ENCODE assay signal across 15 cellular contexts in genomic region chr5:111606194-111606593, GRCh38.
DNase-seq lines count a peak whose midpoint lies in the region; ATAC-seq, FAIRE-seq and TF ChIP-seq lines count a peak whose summit lies in the region.
"Had no signal": no experiment of that assay in that cellular context is flagged by ENCODE, and none has a peak within 500 bp of the region (broad histone marks: within the 10 kb centered on the region; RNA-seq: fewer than 3 reads in every experiment).

No MANE protein-coding gene starts in this region.

- no peak overlapping the region for H2AFZ ChIP-seq in IMR-90 (replicated peaks; ENCODE audit: low read length, poor library complexity)
- no peak overlapping the region for H2AFZ ChIP-seq in K562 (ENCODE audit: low read depth, low read length)

- H3K36me3 ChIP-seq in IMR-90 (ENCODE audit: control insufficient read depth, insufficient read depth, low read length) (no peaks in the 10 kb centered on the region), K562 (ENCODE audit: control insufficient read depth, insufficient read depth, low read length) (no peaks in the 10 kb centered on the region), esophagus squamous epithelium (no peaks in the 10 kb centered on the region)
- H3K36me3 ChIP-seq: BLaER1, HAP-1 had no signal

- H2AK9ac ChIP-seq in IMR-90 (replicated peaks; ENCODE audit: low read depth, low read length, poor library complexity), result no peak overlapping the region

- intact Hi-C loops in IMR-90 (cut with micrococcal nuclease), result no loop called here
- intact Hi-C loops in K562 (cut with micrococcal nuclease), result no loop called here
- intact Hi-C loops in esophagus squamous epithelium (cut with DNase I), result no loop called here

- H3K4me1 ChIP-seq in IMR-90 (ENCODE audit: control insufficient read depth, insufficient read depth, low read length), result peaks cover 2% of the 10 kb centered on the region; the same call in 1 of the 2 replicates
- H3K4me1 ChIP-seq in K562 (replicated peaks in 1 of 2; ENCODE audit: control insufficient read depth in 2 of 2, insufficient read depth in 2 of 2, low read length in 2 of 2), result no peaks in the 10 kb centered on the region
- no peaks in the 10 kb centered on the region for H3K4me1 ChIP-seq in esophagus squamous epithelium
- H3K4me1 ChIP-seq: BLaER1, HAP-1 had no signal

- no peak for FAIRE-seq in K562 (lab: Jason Lieb, UNC)
- no peak for FAIRE-seq in GM12891 (lab: Jason Lieb, UNC)

- no peak overlapping the region for H2BK120ac ChIP-seq in IMR-90 (ENCODE audit: low read depth, low read length)

- no peak for ATAC-seq in IMR-90 (ENCODE audit: low read depth)
- ATAC-seq in K562, result no peak

- TF ChIP-seq EP300 in K562 (IDR thresholded peaks at IDR 0.05; ENCODE audit: low read length), result no peak

- TF ChIP-seq RAD21 in IMR-90 (IDR thresholded peaks at IDR 0.05; ENCODE audit: low read length), result no peak
- no peak for TF ChIP-seq RAD21 in K562 (CRISPR knock-in tag; conservative IDR thresholded peaks at IDR 0.05 in 1 of 2, IDR thresholded peaks at IDR 0.05 in 1 of 2)

- TF ChIP-seq CTCF in IMR-90 (conservative IDR thresholded peaks at IDR 0.05; ENCODE audit: low read depth, low read length) (no peak), K562 (IDR thresholded peaks at IDR 0.05 in 2 of 3, conservative IDR thresholded peaks at IDR 0.05 in 1 of 3; ENCODE audit: insufficient read depth in 2 of 3, low read depth in 1 of 3, low read length in 3 of 3) (no peak), fibroblast of villous mesenchyme (IDR thresholded peaks at IDR 0.05; ENCODE audit: insufficient read depth, low read depth, low read length) (no peak), esophagus squamous epithelium (IDR thresholded peaks at IDR 0.05) (no peak)

- no peak overlapping the region for H4K8ac ChIP-seq in IMR-90 (ENCODE audit: low read depth in 2 of 2, low read length in 2 of 2)

- no CpG with 5 or more reads among the region's 2 CpGs for WGBS in IMR-90 (ENCODE audit: extremely low coverage in 2 of 2, insufficient read length in 1 of 2), 2 experiments
- WGBS in K562 (ENCODE audit: insufficient coverage, low coverage, missing lambda C conversion rate), result 18% methylated on average over 2 of the region's 2 CpGs
- WGBS in esophagus squamous epithelium, 2 donors, result 56 to 57% methylated on average over 2 of the region's 2 CpGs

- in situ Hi-C loops in IMR-90 (cut with MboI; ENCODE audit: low sequenced_read_pairs) (no loop called here), K562 (cut with MboI) (no loop called here)

- H3K9ac ChIP-seq in IMR-90 (ENCODE audit: low read depth, low read length) (no peak overlapping the region), K562 (ENCODE audit: insufficient read depth in 1 of 2, low read depth in 2 of 2, low read length in 2 of 2) (no peak overlapping the region)
- H3K9ac ChIP-seq: BLaER1 had no signal

- dilution Hi-C loops in IMR-90 (cut with HindIII; ENCODE audit: low sequenced_read_pairs, unreplicated experiment), result no loop called here

- no peak overlapping the region for H2BK20ac ChIP-seq in IMR-90 (ENCODE audit: low read depth, low read length)

- no peaks in the 10 kb centered on the region for H3K79me1 ChIP-seq in IMR-90 (ENCODE audit: low read depth in 1 of 2, low read length in 2 of 2)

- H3K27ac ChIP-seq in IMR-90 (ENCODE audit: insufficient read depth, low read length), result no peak overlapping the region
- no peak overlapping the region for H3K27ac ChIP-seq in K562 (ENCODE audit: extremely low read depth, low read depth, low read length)
- no peak overlapping the region for H3K27ac ChIP-seq in esophagus squamous epithelium
- H3K27ac ChIP-seq: BLaER1, HL-60 had no signal

- CTCF ChIA-PET in IMR-90 (lab: Yijun Ruan, JAX), result no interaction called here
- CTCF ChIA-PET in K562 (lab: Yijun Ruan, JAX; ENCODE audit: low intra/inter-chr PET ratio), result no interaction called here

- H4K5ac ChIP-seq in IMR-90 (ENCODE audit: low read depth, low read length), result no peak overlapping the region

- TF ChIP-seq POLR2A in IMR-90 (IDR thresholded peaks at IDR 0.05; ENCODE audit: low read depth, low read length), result no peak
- no peak for TF ChIP-seq POLR2A in K562 (conservative IDR thresholded peaks at IDR 0.05)
- no peak for TF ChIP-seq POLR2A in GM12891 (IDR thresholded peaks at IDR 0.05; ENCODE audit: low read depth, low read length)
- no peak for TF ChIP-seq POLR2A in esophagus squamous epithelium (IDR thresholded peaks at IDR 0.05)

- no TSS peak for BruUV-seq in IMR-90 (replicated peaks; lab: Mats Ljungman, UMichigan)
- BruUV-seq in K562 (replicated peaks; lab: Mats Ljungman, UMichigan), result no TSS peak

- H3K4me2 ChIP-seq in IMR-90 (ENCODE audit: low read depth, low read length), result no peak overlapping the region
- no peak overlapping the region for H3K4me2 ChIP-seq in K562 (ENCODE audit: insufficient read depth, low read length)
- H3K4me2 ChIP-seq: BLaER1 had no signal

- no peak overlapping the region for H3K23ac ChIP-seq in IMR-90 (ENCODE audit: low read depth, low read length)

- H3K18ac ChIP-seq in IMR-90 (ENCODE audit: low read depth, low read length), result no peak overlapping the region

- POLR2A ChIA-PET in IMR-90 (lab: Charles Lee; ENCODE audit: unreplicated experiment) (no interaction called here), K562 (lab: Yijun Ruan, JAX) (no interaction called here)

- no peak overlapping the region for H3K14ac ChIP-seq in IMR-90 (replicated peaks; ENCODE audit: low read depth, low read length)

- DNase-seq in IMR-90 (no peak), K562 (ENCODE audit: extremely low read depth in 1 of 4, low spot score in 3 of 4) (no peak), fibroblast of villous mesenchyme (ENCODE audit: low read depth) (peak; percentile 36), renal cortical epithelial cell (ENCODE audit: low read depth) (peak; percentile 74), GM12891 (ENCODE audit: insufficient read length, low spot score) (no peak), esophagus squamous epithelium (lab: John Stamatoyannopoulos, UW) (no peak), NCI-H2171 treated with DMSO at 0.1 percent for 48 hours (lab: John Stamatoyannopoulos, UW) (no peak)
- DNase-seq: 8988T; CD4-positive, alpha-beta memory T cell; DMS153; DMS79; GDM1 had no signal

- H3K9me3 ChIP-seq in IMR-90 (ENCODE audit: control insufficient read depth, insufficient read depth, low read length) (no peaks in the 10 kb centered on the region), K562 (replicated peaks; ENCODE audit: control insufficient read depth, insufficient read depth, low read depth, low read length) (no peaks in the 10 kb centered on the region), esophagus squamous epithelium (no peaks in the 10 kb centered on the region)
- H3K9me3 ChIP-seq: HAP-1 had no signal

- no peak overlapping the region for H3K4ac ChIP-seq in IMR-90 (ENCODE audit: low read depth, low read length)

- H2BK5ac ChIP-seq in IMR-90 (ENCODE audit: low read depth, low read length, poor library complexity, severe bottlenecking), result no peak overlapping the region

- H3K4me3 ChIP-seq in IMR-90 (ENCODE audit: insufficient read depth, low read depth, low read length) (no peak overlapping the region), K562 (no peak overlapping the region), fibroblast of villous mesenchyme (ENCODE audit: low read depth, low read length) (no peak overlapping the region), esophagus squamous epithelium (no peak overlapping the region)
- H3K4me3 ChIP-seq: BLaER1, HAP-1 had no signal

- H3K56ac ChIP-seq in IMR-90 (ENCODE audit: extremely low read depth, insufficient read depth, low read length), result no peak overlapping the region

- no peak overlapping the region for H4K91ac ChIP-seq in IMR-90 (ENCODE audit: insufficient read depth, low read depth, low read length)

- H3K9me1 ChIP-seq in IMR-90 (ENCODE audit: insufficient read depth, low read length), result no peaks in the 10 kb centered on the region
- no peaks in the 10 kb centered on the region for H3K9me1 ChIP-seq in K562 (ENCODE audit: control insufficient read depth, insufficient read depth, low read length)

- H3K27me3 ChIP-seq in IMR-90 (ENCODE audit: control insufficient read depth, insufficient read depth, low read length) (peaks cover under 1% of the 10 kb centered on the region; the same call in 1 of the 2 replicates), K562 (ENCODE audit: control insufficient read depth in 2 of 2, insufficient read depth in 2 of 2, low read length in 2 of 2) (no peaks in the 10 kb centered on the region), esophagus squamous epithelium (no peaks in the 10 kb centered on the region)
- H3K27me3 ChIP-seq: BLaER1 had no signal

- no peak overlapping the region for H2AK5ac ChIP-seq in IMR-90 (ENCODE audit: low read depth, low read length)

- H4K20me1 ChIP-seq in IMR-90 (ENCODE audit: insufficient read depth, low read length) (no peaks in the 10 kb centered on the region), K562 (replicated peaks; ENCODE audit: control insufficient read depth, insufficient read depth, low read length) (no peaks in the 10 kb centered on the region)
- H4K20me1 ChIP-seq: BLaER1 had no signal

- no peaks in the 10 kb centered on the region for H3K79me2 ChIP-seq in K562 (ENCODE audit: control insufficient read depth, insufficient read depth, low read length)

- H2BK15ac ChIP-seq in IMR-90 (ENCODE audit: low read depth, low read length), result no peak overlapping the region

TF ChIP-seq in IMR-90, 13 proteins besides CTCF, POLR2A, EP300 and RAD21:
- peak; percentile 88 for TF ChIP-seq CEBPB (IDR thresholded peaks at IDR 0.05; ENCODE audit: low read depth, low read length)
- no peak for TF ChIP-seq RFX5 (IDR thresholded peaks at IDR 0.05; ENCODE audit: low read depth, low read length)
- no peak for TF ChIP-seq MAFK (IDR thresholded peaks at IDR 0.05; ENCODE audit: low read depth, low read length)
TF ChIP-seq in IMR-90: peak in this region for 1.

TF ChIP-seq in K562, 482 proteins besides CTCF, POLR2A, EP300 and RAD21 (continues in another document):
- TF ChIP-seq MED1 (CRISPR knock-in tag; IDR thresholded peaks at IDR 0.05; ENCODE audit: borderline replicate concordance) (no peak), ZNF143 (CRISPR knock-in tag; IDR thresholded peaks at IDR 0.05) (no peak)

TF ChIP-seq in GM12891, 5 proteins besides CTCF, POLR2A, EP300 and RAD21:
- TF ChIP-seq POU2F2 (IDR thresholded peaks at IDR 0.05; ENCODE audit: low read depth, low read length) (no peak), SPI1 (IDR thresholded peaks at IDR 0.05; ENCODE audit: low read depth, low read length) (no peak), PAX5 (IDR thresholded peaks at IDR 0.05; ENCODE audit: insufficient read depth, low read length, severe bottlenecking) (no peak), TAF1 (IDR thresholded peaks at IDR 0.05; ENCODE audit: low read depth, low read length) (no peak), POLR2AphosphoS5 (IDR thresholded peaks at IDR 0.05; ENCODE audit: low read depth, low read length) (no peak)

Comparison
In these comparisons a context has a peak if more than half of its experiments do, and no peak if none do; other contexts are left out.
1. DNase-seq: peak in fibroblast of villous mesenchyme (single experiment) and renal cortical epithelial cell (single experiment); none in IMR-90 (single experiment), K562 (0 of 4), GM12891 (single experiment), esophagus squamous epithelium (single experiment) and NCI-H2171 treated with DMSO at 0.1 percent for 48 hours (single experiment).